Comparison of ENCODE assay signal across 8 cellular contexts in the genomic region with DNA sequence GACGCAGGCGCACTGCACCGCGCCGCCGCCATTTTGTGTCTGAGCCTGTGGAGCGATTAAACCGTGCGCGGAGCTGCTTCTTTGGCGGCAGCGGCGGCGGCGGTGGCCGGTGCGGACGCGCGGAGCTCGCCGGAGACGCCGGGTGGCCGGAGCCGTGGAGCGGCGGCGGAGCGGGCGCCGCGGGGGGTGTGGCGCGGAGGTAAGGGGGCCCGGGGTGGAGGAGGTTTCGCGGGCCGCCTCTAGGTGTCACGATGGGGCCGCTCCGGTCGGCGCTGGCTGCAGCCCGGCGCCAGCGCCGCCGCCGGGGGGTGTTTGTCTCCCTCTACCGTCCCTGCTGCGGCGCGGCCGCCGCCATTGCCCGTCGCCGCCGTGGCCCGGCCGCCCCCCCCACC. TPM values are rescaled to one million over a fixed set of nuclear protein-coding genes. Genes with fewer than 3 reads are reported as not detected.
DNase-seq lines count a peak whose midpoint lies in the region; ATAC-seq and TF ChIP-seq lines count a peak whose summit lies in the region.

A gene with protein sequence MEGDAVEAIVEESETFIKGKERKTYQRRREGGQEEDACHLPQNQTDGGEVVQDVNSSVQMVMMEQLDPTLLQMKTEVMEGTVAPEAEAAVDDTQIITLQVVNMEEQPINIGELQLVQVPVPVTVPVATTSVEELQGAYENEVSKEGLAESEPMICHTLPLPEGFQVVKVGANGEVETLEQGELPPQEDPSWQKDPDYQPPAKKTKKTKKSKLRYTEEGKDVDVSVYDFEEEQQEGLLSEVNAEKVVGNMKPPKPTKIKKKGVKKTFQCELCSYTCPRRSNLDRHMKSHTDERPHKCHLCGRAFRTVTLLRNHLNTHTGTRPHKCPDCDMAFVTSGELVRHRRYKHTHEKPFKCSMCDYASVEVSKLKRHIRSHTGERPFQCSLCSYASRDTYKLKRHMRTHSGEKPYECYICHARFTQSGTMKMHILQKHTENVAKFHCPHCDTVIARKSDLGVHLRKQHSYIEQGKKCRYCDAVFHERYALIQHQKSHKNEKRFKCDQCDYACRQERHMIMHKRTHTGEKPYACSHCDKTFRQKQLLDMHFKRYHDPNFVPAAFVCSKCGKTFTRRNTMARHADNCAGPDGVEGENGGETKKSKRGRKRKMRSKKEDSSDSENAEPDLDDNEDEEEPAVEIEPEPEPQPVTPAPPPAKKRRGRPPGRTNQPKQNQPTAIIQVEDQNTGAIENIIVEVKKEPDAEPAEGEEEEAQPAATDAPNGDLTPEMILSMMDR (plus strand): TSS at position 1 of the 392 bp plus-strand sequence. CDS start 48,307 bp downstream, outside the sequence.

- H3K9me3 ChIP-seq in OCI-LY3 (ENCODE audit: insufficient read depth, low read length) (no peaks in the 10 kb centered on the region), neural progenitor cell (ENCODE audit: low read depth) (no peaks in the 10 kb centered on the region)

- H3F3A ChIP-seq in neural progenitor cell (ENCODE audit: low read depth): peaks cover 30% of the 10 kb centered on the region

- H4K20me1 ChIP-seq in OCI-LY3 (ENCODE audit: insufficient read depth, low read length) (0 out of 2 replicates have a peak, but pooled peaks cover 7% of the 10 kb centered on the region), neural progenitor cell (ENCODE audit: low read depth) (peaks cover 41% of the 10 kb centered on the region)

- TF ChIP-seq CTCF in Calu3 (IDR thresholded peaks at IDR 0.05; ENCODE audit: unreplicated experiment) (peak; percentile 56), OCI-LY3 (IDR thresholded peaks at IDR 0.05; ENCODE audit: low read depth, low read length) (peak; percentile 41), foreskin keratinocyte (conservative IDR thresholded peaks at IDR 0.05) (peak; percentile 94), neural progenitor cell (IDR thresholded peaks at IDR 0.05) (peak; percentile 55), subcutaneous adipose tissue (IDR thresholded peaks at IDR 0.05; ENCODE audit: low read depth) (no peak)

- DNase-seq in Calu3 (peak; percentile 88), foreskin keratinocyte (no peak), neural progenitor cell (ENCODE audit: low spot score) (peak; percentile 96)
- peak; percentile 77 for DNase-seq in activated T-helper 9 cell treated with anti-CD3 and anti-CD28 coated beads, Interleukin-2, amount 50 U/mL, for 16 hours (ENCODE audit: low read depth)

- H3K4me1 Mint-ChIP-seq in Calu3 (ENCODE audit: low read depth, unreplicated experiment) (peaks cover 28% of the 10 kb centered on the region), neural progenitor cell (peaks cover 20% of the 10 kb centered on the region)

- H3K4me2 ChIP-seq in OCI-LY3 (ENCODE audit: low read length) (peak within 1 kb of the TSS; percentile 90), neural progenitor cell (peak within 1 kb of the TSS; percentile 96)

- no peaks in the 10 kb centered on the region for H3K9me3 Mint-ChIP-seq in Calu3 (ENCODE audit: low read depth, unreplicated experiment)
- no peaks in the 10 kb centered on the region for H3K9me3 Mint-ChIP-seq in neural progenitor cell

- no peaks in the 10 kb centered on the region for H3K27me3 Mint-ChIP-seq in Calu3 (ENCODE audit: unreplicated experiment)
- no peaks in the 10 kb centered on the region for H3K27me3 Mint-ChIP-seq in neural progenitor cell (ENCODE audit: insufficient read depth, low read depth)

- BruUV-seq in Calu3 (replicated peaks; lab: Mats Ljungman, UMichigan): no TSS peak

- peaks cover 37% of the 10 kb centered on the region for H3K4me1 ChIP-seq in OCI-LY3 (ENCODE audit: low read length)
- H3K4me1 ChIP-seq in foreskin keratinocyte: peaks cover 12% of the 10 kb centered on the region
- peaks cover 13% of the 10 kb centered on the region for H3K4me1 ChIP-seq in neural progenitor cell

- CTCF ChIA-PET in Calu3 (lab: Charles Lee): interaction anchor here (0.5 to 4.1 kb wide), 8 partner anchors 9 to 303 kb away, joined by 3 to 37 read pairs (median 4); no protein-coding TSS in a partner anchor

- peak within 1 kb of the TSS; percentile 95 for H3K4me3 Mint-ChIP-seq in Calu3 (ENCODE audit: low read depth, unreplicated experiment)
- peak within 1 kb of the TSS; percentile 98 for H3K4me3 Mint-ChIP-seq in neural progenitor cell

- H3K36me3 ChIP-seq in OCI-LY3 (replicated peaks; ENCODE audit: low read depth, low read length) (no peaks in the 10 kb centered on the region), neural progenitor cell (no peaks in the 10 kb centered on the region)

- H3K27ac ChIP-seq in OCI-LY3 (ENCODE audit: low read length) (peak within 1 kb of the TSS; percentile 95), foreskin keratinocyte (peak within 1 kb of the TSS; percentile 93), neural progenitor cell (peak within 1 kb of the TSS; percentile 100)

- intact Hi-C loops in Calu3 (cut with micrococcal nuclease; ENCODE audit: unreplicated experiment): loop anchor here (2.0 to 5.0 kb wide), 2 partner anchors 42 to 80 kb away; no protein-coding TSS in a partner anchor

- H3K4me3 ChIP-seq in OCI-LY3 (ENCODE audit: low read length) (peak within 1 kb of the TSS; percentile 90), neural progenitor cell (peak within 1 kb of the TSS; percentile 82)

- H3K79me2 ChIP-seq in OCI-LY3 (ENCODE audit: low read length) (peaks cover 59% of the 10 kb centered on the region), neural progenitor cell (ENCODE audit: low read depth) (peaks cover 79% of the 10 kb centered on the region)

- ATAC-seq in GM19438 (IDR thresholded peaks at IDR 0.05; ENCODE audit: low read depth, unreplicated experiment) (peak; percentile 43), HG03558 (IDR thresholded peaks at IDR 0.05; ENCODE audit: extremely low read depth, unreplicated experiment) (peak; percentile 21), foreskin keratinocyte (peak; percentile 69)

- H3K27ac Mint-ChIP-seq in Calu3 (ENCODE audit: unreplicated experiment): peak within 1 kb of the TSS; percentile 93
- H3K27ac Mint-ChIP-seq in neural progenitor cell: peak within 1 kb of the TSS; percentile 50

- peak within 1 kb of the TSS; percentile 97 for H3K9ac ChIP-seq in OCI-LY3 (ENCODE audit: low read length)
- H3K9ac ChIP-seq in neural progenitor cell: peak within 1 kb of the TSS; percentile 94

- H3K36me3 Mint-ChIP-seq in Calu3 (ENCODE audit: insufficient read depth, unreplicated experiment) (peaks cover 42% of the 10 kb centered on the region), neural progenitor cell (peaks cover 4% of the 10 kb centered on the region)

- H2AFZ ChIP-seq in OCI-LY3 (ENCODE audit: low read depth, low read length): peak within 1 kb of the TSS; percentile 37
- H2AFZ ChIP-seq in neural progenitor cell (replicated peaks): peak within 1 kb of the TSS; percentile 74

- no peaks in the 10 kb centered on the region for H3K27me3 ChIP-seq in OCI-LY3 (ENCODE audit: low read depth, low read length)
- H3K27me3 ChIP-seq in foreskin keratinocyte: no peaks in the 10 kb centered on the region
- H3K27me3 ChIP-seq in neural progenitor cell: no peaks in the 10 kb centered on the region

RNA-seq across cellular contexts. Expression of the gene that starts here (rescaled TPM):
- 50.9 and 52.1 TPM in 2 replicates for total RNA-seq in Calu3 (2022)
- total RNA-seq in foreskin keratinocyte: 37.0 and 42.9 TPM in 2 replicates
- 17.8 and 22.1 TPM in 2 replicates for polyA plus RNA-seq in foreskin keratinocyte
- 75.7 and 76.3 TPM in 2 replicates for total RNA-seq in neural progenitor cell (ENCODE audit: low replicate concordance)
- total RNA-seq in subcutaneous adipose tissue: 10 to 100 TPM; 22.9 to 43.7 (median 29.3) TPM

Comparison
In these comparisons a context has a peak if more than half of its experiments do, and no peak if none do; other contexts are left out.
1. DNase-seq: peak in Calu3 (single experiment), activated T-helper 9 cell treated with anti-CD3 and anti-CD28 coated beads, Interleukin-2, amount 50 U/mL, for 16 hours (single experiment) and neural progenitor cell (single experiment); none in foreskin keratinocyte (0 of 2).
2. Peak in every context shown above with its lines, with median percentiles within 50 percentile points of each other: ATAC-seq and H3K27ac ChIP-seq.